In the genomic region with DNA sequence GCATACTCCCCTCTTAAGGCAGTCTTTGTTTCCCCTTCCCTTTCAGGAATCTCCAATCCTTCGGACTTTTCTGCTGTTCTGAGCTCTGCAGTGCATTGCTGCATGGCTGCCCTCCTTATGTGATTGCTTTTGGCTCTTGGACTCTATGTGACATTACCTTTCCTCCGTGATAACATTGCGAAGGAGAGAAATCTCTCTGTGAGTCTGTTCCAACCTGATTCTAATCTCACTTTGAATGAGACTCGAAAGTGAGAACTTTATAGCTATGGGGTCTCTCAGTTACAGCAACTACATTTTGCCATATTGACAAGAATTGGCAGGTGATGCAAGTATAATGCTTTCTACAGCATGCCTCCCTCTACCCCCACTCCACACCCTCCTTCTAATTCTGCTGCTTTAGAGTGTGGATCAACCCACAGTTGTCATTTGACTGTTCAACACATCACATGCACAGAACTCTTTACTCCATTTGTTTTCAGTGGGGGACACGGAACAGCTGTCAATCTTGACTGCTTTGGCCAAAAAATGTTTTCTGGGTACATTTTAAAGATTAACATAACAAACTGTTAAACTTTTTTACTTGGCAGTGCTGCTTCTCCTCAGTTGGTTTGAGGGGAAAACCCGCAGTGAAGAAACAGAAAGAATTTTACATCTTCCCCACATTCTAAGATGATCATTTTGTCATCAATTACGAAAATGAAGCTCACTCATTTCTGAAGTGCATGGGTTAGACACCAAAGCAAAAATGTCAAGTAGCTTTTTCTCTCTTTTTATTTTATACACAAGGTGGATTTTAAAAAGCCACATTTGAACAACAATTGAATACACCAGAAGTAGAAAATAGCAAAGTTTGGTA, we compare ENCODE assay signal across 28 cellular contexts.
DNase-seq lines count a peak whose midpoint lies in the region; ATAC-seq and TF ChIP-seq lines count a peak whose summit lies in the region.
"Had no signal": no experiment of that assay in that cellular context is flagged by ENCODE, and none has a peak within 500 bp of the region (broad histone marks: within the 10 kb centered on the region; RNA-seq: fewer than 3 reads in every experiment).

No MANE protein-coding gene starts in this region.

- peaks cover 2% of the 10 kb centered on the region for H3K4me1 Mint-ChIP-seq in activated naive CD4-positive, alpha-beta T cell treated with anti-CD3 and anti-CD28 coated beads for 36 hours (ENCODE audit: low read depth)
- H3K4me1 Mint-ChIP-seq: activated naive CD8-positive, alpha-beta T cell treated with anti-CD3 and anti-CD28 coated beads, Interleukin-2, amount 50 U/mL, for 24 hours had no signal

- no peak overlapping the region for H3K27ac Mint-ChIP-seq in activated naive CD4-positive, alpha-beta T cell treated with anti-CD3 and anti-CD28 coated beads for 36 hours
- H3K27ac Mint-ChIP-seq: activated naive CD8-positive, alpha-beta T cell treated with anti-CD3 and anti-CD28 coated beads, Interleukin-2, amount 50 U/mL, for 24 hours; CD8-positive, alpha-beta T cell; stimulated activated naive CD8-positive, alpha-beta T cell treated with anti-CD3 and anti-CD28 coated beads, Interleukin-15, Interleukin-2, amounts not matched to agents 100 ng/mL and 50 ng/mL, for 24 hours had no signal

- no peak overlapping the region for H3K27ac ChIP-seq in mesendoderm (ENCODE audit: low read depth, low read length)
- no peak overlapping the region for H3K27ac ChIP-seq in uterus
- H3K27ac ChIP-seq: dorsolateral prefrontal cortex, KMS-11, tibial nerve, WERI-Rb-1 had no signal

- H3K4me1 ChIP-seq in mesendoderm (ENCODE audit: control insufficient read depth, low read depth, low read length) (no peaks in the 10 kb centered on the region), uterus (no peaks in the 10 kb centered on the region)
- H3K4me1 ChIP-seq: tibial nerve had no signal

- no peaks in the 10 kb centered on the region for H3K79me1 ChIP-seq in mesendoderm (ENCODE audit: low read length)

- intact Hi-C loops in activated naive CD4-positive, alpha-beta T cell treated with anti-CD3 and anti-CD28 coated beads for 36 hours (cut with micrococcal nuclease) = no loop called here
- intact Hi-C loops in uterus (cut with DNase I; ENCODE audit: low total_unique reads) = no loop called here

- no peak overlapping the region for H3K4me3 ChIP-seq in mesendoderm (ENCODE audit: low read length)
- no peak overlapping the region for H3K4me3 ChIP-seq in uterus
- H3K4me3 ChIP-seq: dorsolateral prefrontal cortex, tibial nerve had no signal

- H3K36me3 Mint-ChIP-seq in activated naive CD4-positive, alpha-beta T cell treated with anti-CD3 and anti-CD28 coated beads for 36 hours (ENCODE audit: low read depth) = no peaks in the 10 kb centered on the region
- H3K36me3 Mint-ChIP-seq: CD8-positive, alpha-beta T cell had no signal

- peak; percentile 3 for DNase-seq in activated naive CD4-positive, alpha-beta T cell treated with anti-CD3 and anti-CD28 coated beads for 36 hours
- no peak for DNase-seq in activated naive CD4-positive, alpha-beta T cell treated with Interleukin-2 at 50 U/mL for 16 hours
- DNase-seq in HK-2 (ENCODE audit: unreplicated experiment) (no peak), mesendoderm (no peak), NCI-H2227 treated with DMSO at 0.1 percent for 48 hours (lab: John Stamatoyannopoulos, UW) (no peak), uterus (no peak)
- DNase-seq: activated CD4-positive, alpha-beta T cell treated with anti-CD3 and anti-CD28 coated beads, Interleukin-2, amount 50 U/mL, for 1 hour; activated effector memory CD4-positive, alpha-beta T cell treated with anti-CD3 and anti-CD28 coated beads, Interleukin-2, amount 50 U/mL, for 16 hours; activated naive CD8-positive, alpha-beta T cell treated with anti-CD3 and anti-CD28 coated beads, Interleukin-2, amount 50 U/mL, for 24 hours; AML-193; CD8-positive, alpha-beta T cell; dorsolateral prefrontal cortex; HCEC 1CT; kidney; NCI-H1436; NCI-H2107; NCI-H510A; NK-92 treated with Interleukin-12 subunit alpha and Interleukin-12 subunit beta, amount 100 ng/mL, for 24 hours; SHP77; stimulated activated CD4-positive, alpha-beta T cell treated with anti-CD3 and anti-CD28 coated beads, Interleukin-4, amount 100 ng/mL, for 4 hours; T-helper 9 cell; WERI-Rb-1 had no signal

- no CpG with 5 or more reads among the region's 7 CpGs for WGBS in mesendoderm (ENCODE audit: extremely low coverage, insufficient coverage, low lambda C conversion rate)

- no peaks in the 10 kb centered on the region for H3K79me2 ChIP-seq in mesendoderm (ENCODE audit: control insufficient read depth, insufficient read depth, low read length)

- CTCF ChIA-PET in activated naive CD4-positive, alpha-beta T cell treated with anti-CD3 and anti-CD28 coated beads for 36 hours (lab: Charles Lee) = no interaction called here

- H3K36me3 ChIP-seq in mesendoderm (ENCODE audit: control insufficient read depth, insufficient read depth, low read length) (no peaks in the 10 kb centered on the region), uterus (no peaks in the 10 kb centered on the region)
- H3K36me3 ChIP-seq: tibial nerve, WERI-Rb-1 had no signal

- no peak overlapping the region for H3K23ac ChIP-seq in mesendoderm (ENCODE audit: low read length)

- no peak overlapping the region for H3K9ac ChIP-seq in mesendoderm (ENCODE audit: low read length)
- H3K9ac ChIP-seq: KMS-11 had no signal

- peaks cover 8% of the 10 kb centered on the region for H3K27me3 Mint-ChIP-seq in activated naive CD4-positive, alpha-beta T cell treated with anti-CD3 and anti-CD28 coated beads for 36 hours (ENCODE audit: low read depth)
- H3K27me3 Mint-ChIP-seq: activated naive CD8-positive, alpha-beta T cell treated with anti-CD3 and anti-CD28 coated beads, Interleukin-2, amount 50 U/mL, for 24 hours had no signal

- H2BK5ac ChIP-seq in mesendoderm (ENCODE audit: low read length) = no peak overlapping the region

- no peak overlapping the region for H3K4ac ChIP-seq in mesendoderm (ENCODE audit: low read depth, low read length)

- H3K4me2 ChIP-seq in mesendoderm (ENCODE audit: low read length) = no peak overlapping the region
- H3K4me2 ChIP-seq: KMS-11 had no signal

- H3K18ac ChIP-seq in mesendoderm (ENCODE audit: low read length) = no peak overlapping the region

- no peak for TF ChIP-seq POLR2A in uterus (IDR thresholded peaks at IDR 0.05)

- H3K4me3 Mint-ChIP-seq in activated naive CD4-positive, alpha-beta T cell treated with anti-CD3 and anti-CD28 coated beads for 36 hours = no peak overlapping the region
- H3K4me3 Mint-ChIP-seq: activated naive CD8-positive, alpha-beta T cell treated with anti-CD3 and anti-CD28 coated beads, Interleukin-2, amount 50 U/mL, for 24 hours; CD8-positive, alpha-beta T cell; stimulated activated naive CD8-positive, alpha-beta T cell treated with anti-CD3 and anti-CD28 coated beads, Interleukin-15, Interleukin-2, amounts not matched to agents 100 ng/mL and 50 ng/mL, for 24 hours had no signal

- H4K8ac ChIP-seq in mesendoderm (ENCODE audit: low read depth, low read length) = no peak overlapping the region

- no peaks in the 10 kb centered on the region for H3K27me3 ChIP-seq in mesendoderm (ENCODE audit: insufficient read depth, low read length, poor library complexity)
- H3K27me3 ChIP-seq in uterus = no peaks in the 10 kb centered on the region
- H3K27me3 ChIP-seq: tibial nerve had no signal

- H2BK120ac ChIP-seq in mesendoderm (ENCODE audit: low read depth, low read length) = no peak overlapping the region

- H3K9me3 ChIP-seq in uterus = no peaks in the 10 kb centered on the region
- H3K9me3 ChIP-seq: tibial nerve had no signal

- no peak for TF ChIP-seq CTCF in uterus (IDR thresholded peaks at IDR 0.05)

- H3K56ac ChIP-seq in mesendoderm (ENCODE audit: low read length) = no peak overlapping the region

- no peak overlapping the region for H2BK15ac ChIP-seq in mesendoderm (replicated peaks; ENCODE audit: low read depth)

- no peaks in the 10 kb centered on the region for H3K9me3 Mint-ChIP-seq in activated naive CD4-positive, alpha-beta T cell treated with anti-CD3 and anti-CD28 coated beads for 36 hours
- H3K9me3 Mint-ChIP-seq: activated naive CD8-positive, alpha-beta T cell treated with anti-CD3 and anti-CD28 coated beads, Interleukin-2, amount 50 U/mL, for 24 hours; CD8-positive, alpha-beta T cell; stimulated activated naive CD8-positive, alpha-beta T cell treated with anti-CD3 and anti-CD28 coated beads, Interleukin-15, Interleukin-2, amounts not matched to agents 100 ng/mL and 50 ng/mL, for 24 hours had no signal

- H4K5ac ChIP-seq in mesendoderm (ENCODE audit: low read length) = no peak overlapping the region

- ATAC-seq in GM21717 (IDR thresholded peaks at IDR 0.05; ENCODE audit: unreplicated experiment) (peak; percentile 76), HG03442 (IDR thresholded peaks at IDR 0.05; ENCODE audit: unreplicated experiment) (peak; percentile 73)
- ATAC-seq: activated naive CD8-positive, alpha-beta T cell treated with anti-CD3 and anti-CD28 coated beads, Interleukin-2, amount 50 U/mL, for 24 hours; CD8-positive, alpha-beta T cell; sciatic nerve had no signal

- no peak overlapping the region for H2AK5ac ChIP-seq in mesendoderm (ENCODE audit: low read length)
